Comparison of ENCODE assay signal across 1 cellular context in genomic region chr20:19903168-19903676, GRCh38.
A peak's percentile ranks its signal among the peaks of the same experiment; 100 is the strongest.
TF ChIP-seq lines count a peak whose summit lies in the region.

No MANE protein-coding gene starts in this region.

TF ChIP-seq in GM12878, 131 proteins besides CTCF, POLR2A, EP300 and RAD21 (continued from another document and continues in another):
- TF ChIP-seq PKNOX1 (IDR thresholded peaks at IDR 0.05) = no peak
- TF ChIP-seq IKZF2 (IDR thresholded peaks at IDR 0.05) = peak; percentile 82 to 92
- no peak for TF ChIP-seq SMAD1 (IDR thresholded peaks at IDR 0.05; ENCODE audit: low read depth, partially characterized antibody)
- no peak for TF ChIP-seq LARP7 (IDR thresholded peaks at IDR 0.05)
- TF ChIP-seq POLR2AphosphoS5 (IDR thresholded peaks at IDR 0.05; ENCODE audit: low read length) = no peak
- 0 out of 2 replicates have a peak, but pooled peaks have one; percentile 55 for TF ChIP-seq RELB (IDR thresholded peaks at IDR 0.05; ENCODE audit: low read depth)
- TF ChIP-seq HCFC1 (IDR thresholded peaks at IDR 0.05; ENCODE audit: low read length) = no peak
- no peak for TF ChIP-seq ZNF384 (IDR thresholded peaks at IDR 0.05; ENCODE audit: borderline replicate concordance, low read depth, low read length)
- TF ChIP-seq ZSCAN29 (IDR thresholded peaks at IDR 0.05) = no peak
- TF ChIP-seq TARDBP (IDR thresholded peaks at IDR 0.05; ENCODE audit: borderline replicate concordance) = no peak
- TF ChIP-seq SMC3 (IDR thresholded peaks at IDR 0.05; ENCODE audit: borderline replicate concordance, low read length) = peak; percentile 72
- peak; percentile 30; the same call in 1 of the 2 replicates for TF ChIP-seq ATF2 (IDR thresholded peaks at IDR 0.05; ENCODE audit: low read length)
- TF ChIP-seq POU2F2 (IDR thresholded peaks at IDR 0.05; ENCODE audit: borderline replicate concordance, low read depth, low read length) = no peak
- TF ChIP-seq TAF1 (IDR thresholded peaks at IDR 0.05; ENCODE audit: borderline replicate concordance, low read depth, low read length) = no peak
- no peak for TF ChIP-seq SREBF2 (IDR thresholded peaks at IDR 0.05; ENCODE audit: low read length)
- no peak for TF ChIP-seq ZBTB4 (CRISPR knock-in tag; IDR thresholded peaks at IDR 0.05)
- TF ChIP-seq ESRRA (IDR thresholded peaks at IDR 0.05; ENCODE audit: low read length) = no peak
- TF ChIP-seq RCOR1 (conservative IDR thresholded peaks at IDR 0.05; ENCODE audit: low read depth, low read length) = no peak
- TF ChIP-seq NR2C2 (IDR thresholded peaks at IDR 0.05; ENCODE audit: borderline replicate concordance, control insufficient read depth, insufficient read length, low read depth) = no peak
- TF ChIP-seq MAX (IDR thresholded peaks at IDR 0.05; ENCODE audit: low read depth, low read length) = no peak
- TF ChIP-seq ZNF274 (IDR thresholded peaks at IDR 0.05; ENCODE audit: insufficient read depth, insufficient read length) = no peak
- no peak for TF ChIP-seq NRF1 (conservative IDR thresholded peaks at IDR 0.05; ENCODE audit: low read depth, low read length)
- no peak for TF ChIP-seq RAD51 (IDR thresholded peaks at IDR 0.05)
- no peak for TF ChIP-seq SUZ12 (IDR thresholded peaks at IDR 0.05; ENCODE audit: unreplicated experiment)
- TF ChIP-seq ATF3 (IDR thresholded peaks at IDR 0.05; ENCODE audit: borderline replicate concordance, extremely low read depth, low read depth, low read length) = no peak
- no peak for TF ChIP-seq EGR1 (IDR thresholded peaks at IDR 0.05; ENCODE audit: borderline replicate concordance in 1 of 2, low read depth in 2 of 2, low read length in 2 of 2)
- TF ChIP-seq ETV6 (conservative IDR thresholded peaks at IDR 0.05 in 1 of 2, IDR thresholded peaks at IDR 0.05 in 1 of 2; ENCODE audit: borderline replicate concordance in 1 of 2, low read depth in 1 of 2) = peak in 1 of 2 experiments; percentile 71; a peak in 1 of 4 replicates
- no peak for TF ChIP-seq HSF1 (IDR thresholded peaks at IDR 0.05; ENCODE audit: low read depth, low read length)
- peak; percentile 58; the same call in 1 of the 2 replicates for TF ChIP-seq BCL11A (IDR thresholded peaks at IDR 0.05; ENCODE audit: low read depth, low read length)
- TF ChIP-seq PAX8 (IDR thresholded peaks at IDR 0.05) = no peak
- TF ChIP-seq GABPA (IDR thresholded peaks at IDR 0.05; ENCODE audit: low read depth) = no peak
- TF ChIP-seq ASH2L (IDR thresholded peaks at IDR 0.05; ENCODE audit: borderline replicate concordance, low read depth) = no peak
- no peak for TF ChIP-seq KLF5 (IDR thresholded peaks at IDR 0.05; ENCODE audit: partially characterized antibody)
- TF ChIP-seq NFYA (IDR thresholded peaks at IDR 0.05; ENCODE audit: borderline replicate concordance, low read depth, low read length) = no peak
- TF ChIP-seq IKZF1 (conservative IDR thresholded peaks at IDR 0.05) = peak; percentile 80
- TF ChIP-seq IRF3 (IDR thresholded peaks at IDR 0.05) = no peak
- TF ChIP-seq SUPT20H (IDR thresholded peaks at IDR 0.05; ENCODE audit: borderline replicate concordance, control insufficient read depth, low read depth, low read length) = no peak
- TF ChIP-seq MEF2B (IDR thresholded peaks at IDR 0.05; ENCODE audit: partially characterized antibody, poor library complexity, severe bottlenecking) = peak; percentile 67
- no peak for TF ChIP-seq HDGF (IDR thresholded peaks at IDR 0.05)
- no peak for TF ChIP-seq BRCA1 (IDR thresholded peaks at IDR 0.05; ENCODE audit: low read depth, low read length)
- no peak for TF ChIP-seq CBX3 (IDR thresholded peaks at IDR 0.05; ENCODE audit: borderline replicate concordance, low read depth)
- TF ChIP-seq HDAC2 (IDR thresholded peaks at IDR 0.05) = no peak
- no peak for TF ChIP-seq PAX5 (IDR thresholded peaks at IDR 0.05; ENCODE audit: borderline replicate concordance, low read depth, low read length)
- no peak for TF ChIP-seq HDAC6 (IDR thresholded peaks at IDR 0.05; ENCODE audit: unreplicated experiment)
- TF ChIP-seq RB1 (IDR thresholded peaks at IDR 0.05; ENCODE audit: borderline replicate concordance) = no peak
- 0 out of 2 replicates have a peak, but pooled peaks have one; percentile 12 for TF ChIP-seq NR2F1 (conservative IDR thresholded peaks at IDR 0.05)
- TF ChIP-seq CREB1 (IDR thresholded peaks at IDR 0.05; ENCODE audit: low read depth) = no peak
- TF ChIP-seq YBX1 (IDR thresholded peaks at IDR 0.05) = no peak
- TF ChIP-seq STAT3 (IDR thresholded peaks at IDR 0.05; ENCODE audit: low read depth, low read length) = no peak
- no peak for TF ChIP-seq SMARCA5 (IDR thresholded peaks at IDR 0.05)
- TF ChIP-seq FOXM1 (IDR thresholded peaks at IDR 0.05; ENCODE audit: low read depth, low read length) = peak; percentile 47; the same call in 1 of the 2 replicates
- no peak for TF ChIP-seq TCF12 (IDR thresholded peaks at IDR 0.05; ENCODE audit: low read depth, low read length)
- TF ChIP-seq ZBED1 (IDR thresholded peaks at IDR 0.05; ENCODE audit: borderline replicate concordance) = no peak; the same call in 1 of the 2 replicates
- TF ChIP-seq MTA3 (IDR thresholded peaks at IDR 0.05; ENCODE audit: borderline replicate concordance, low read length) = no peak
- peak; percentile 79 for TF ChIP-seq IRF4 (IDR thresholded peaks at IDR 0.05; ENCODE audit: low read depth, low read length)
- TF ChIP-seq SPI1 (IDR thresholded peaks at IDR 0.05; ENCODE audit: borderline replicate concordance, insufficient read depth, low read depth, low read length) = peak; percentile 40; the same call in 1 of the 2 replicates
- TF ChIP-seq POLR2AphosphoS2 (IDR thresholded peaks at IDR 0.05; ENCODE audit: low read depth, low read length) = no peak
- TF ChIP-seq GATAD2B (conservative IDR thresholded peaks at IDR 0.05; ENCODE audit: low read depth) = no peak
- peak; percentile 80 for TF ChIP-seq NBN (IDR thresholded peaks at IDR 0.05)
- TF ChIP-seq WRNIP1 (IDR thresholded peaks at IDR 0.05; ENCODE audit: borderline replicate concordance, low read depth, low read length) = no peak
- TF ChIP-seq NFXL1 (IDR thresholded peaks at IDR 0.05; ENCODE audit: borderline replicate concordance) = no peak
- no peak for TF ChIP-seq TCF7 (IDR thresholded peaks at IDR 0.05; ENCODE audit: borderline replicate concordance)
- no peak for TF ChIP-seq BCLAF1 (IDR thresholded peaks at IDR 0.05)
